12 cellular contexts compared by ENCODE assay signal in the genomic region with DNA sequence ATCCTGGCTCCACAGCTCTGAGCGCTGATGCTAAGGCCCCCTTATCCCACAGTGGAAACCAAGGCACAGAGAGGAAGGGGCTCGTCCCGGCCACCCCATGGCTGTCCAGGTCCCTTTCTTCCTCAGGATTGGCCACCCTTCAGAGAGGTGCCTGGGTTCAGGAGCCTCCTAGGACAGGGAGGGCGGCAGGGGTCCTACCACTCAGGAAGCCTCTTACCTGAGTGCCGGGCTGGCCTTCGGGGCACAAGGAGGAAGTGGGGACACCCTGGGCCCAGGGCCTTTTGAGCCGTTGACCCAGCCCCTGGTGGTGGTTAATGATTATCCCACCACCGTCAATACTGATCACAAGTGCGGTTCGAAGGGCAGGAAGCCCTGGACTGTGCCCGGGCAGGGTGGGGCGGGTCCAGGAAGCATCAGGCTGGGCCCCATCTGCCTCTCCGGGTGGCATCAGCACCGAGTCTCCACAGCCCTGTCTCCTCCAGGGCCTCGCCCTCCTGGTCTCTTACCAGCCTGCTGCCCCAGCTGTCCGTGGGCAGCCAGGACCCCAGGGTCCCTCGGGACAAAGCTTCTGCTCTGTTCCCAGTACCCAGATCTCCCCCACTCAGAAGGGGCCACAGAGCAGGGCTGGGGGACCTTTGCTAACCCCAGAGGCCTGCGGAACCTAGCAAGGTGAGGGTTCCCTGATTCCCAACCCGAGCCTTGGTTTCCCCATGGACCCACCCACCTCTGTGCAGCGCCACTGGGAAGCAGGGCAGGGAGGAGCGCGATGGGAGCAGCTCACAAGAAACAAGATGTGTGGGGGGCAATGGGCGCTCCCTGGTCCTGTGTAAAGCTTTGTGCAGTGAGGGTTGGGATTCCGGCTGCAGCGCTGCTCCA. TPM values are rescaled to one million over a fixed set of nuclear protein-coding genes. Genes with fewer than 3 reads are reported as not detected.
A peak's percentile ranks its signal among the peaks of the same experiment; 100 is the strongest.
DNase-seq lines count a peak whose midpoint lies in the region; ATAC-seq, FAIRE-seq and TF ChIP-seq lines count a peak whose summit lies in the region.
"Had no signal": no experiment of that assay in that cellular context is flagged by ENCODE, and none has a peak within 500 bp of the region (broad histone marks: within the 10 kb centered on the region; RNA-seq: fewer than 3 reads in every experiment).

No MANE protein-coding gene starts in this region.

- H3K4me1 ChIP-seq in skeletal muscle tissue (ENCODE audit: control insufficient read depth in 3 of 3, insufficient read depth in 3 of 3, low read length in 3 of 3) = peaks cover 5 to 15% (median 9%) of the 10 kb centered on the region in 3 donors
- H3K4me1 ChIP-seq: breast epithelium had no signal

- peak overlapping the region in 2 of 3 donors; percentile 38 to 40 for H3K9ac ChIP-seq in skeletal muscle tissue (ENCODE audit: low read depth in 1 of 3, low read length in 3 of 3)

- intact Hi-C loops in left colon (cut with DNase I, micrococcal nuclease) = loop anchor here (2.0 to 5.0 kb wide), 2 partner anchors 46 to 47 kb away; no protein-coding TSS in a partner anchor

- peaks cover 19 to 24% (median 22%) of the 10 kb centered on the region in 3 donors for H3K36me3 ChIP-seq in skeletal muscle tissue (ENCODE audit: control insufficient read depth in 3 of 3, insufficient read depth in 3 of 3, low read length in 3 of 3)
- H3K36me3 ChIP-seq: breast epithelium had no signal

- H3K27me3 ChIP-seq in skeletal muscle tissue (ENCODE audit: control insufficient read depth in 3 of 3, insufficient read depth in 3 of 3, low read length in 3 of 3) = no peaks in the 10 kb centered on the region
- H3K27me3 ChIP-seq: breast epithelium had no signal

- no peaks in the 10 kb centered on the region for H3K9me3 ChIP-seq in skeletal muscle tissue (ENCODE audit: control insufficient read depth in 3 of 3, low read length in 3 of 3)
- H3K9me3 ChIP-seq: breast epithelium had no signal

- no peak for TF ChIP-seq CTCF in RWPE1 (conservative IDR thresholded peaks at IDR 0.05; ENCODE audit: low read depth)
- no peak for TF ChIP-seq CTCF in coronary artery (IDR thresholded peaks at IDR 0.05)

- peak; percentile 74 for FAIRE-seq in GM12892 (lab: Jason Lieb, UNC)
- FAIRE-seq: frontal cortex had no signal

- ATAC-seq in left colon = peak; percentile 56

- H3K4me3 ChIP-seq in skeletal muscle tissue (ENCODE audit: low read length in 3 of 3) (no peak overlapping the region), coronary artery (no peak overlapping the region)
- H3K4me3 ChIP-seq: breast epithelium had no signal

- TF ChIP-seq POLR2A in GM12892 (IDR thresholded peaks at IDR 0.05; ENCODE audit: low read depth, low read length) = no peak

- POLR2A ChIA-PET in RWPE1 (lab: Yijun Ruan, JAX; ENCODE audit: low non-redundant PET) = no interaction called here

- DNase-seq in GM12892 (ENCODE audit: insufficient read length) = no peak
- DNase-seq in RWPE1 (ENCODE audit: low spot score) = no peak
- peak; percentile 91 to 94 for DNase-seq in left colon
- DNase-seq in coronary artery (ENCODE audit: low spot score) = no peak
- no peak for DNase-seq in AG20443 (ENCODE audit: low spot score)
- no peak for DNase-seq in amygdala (lab: John Stamatoyannopoulos, UW)
- DNase-seq in HCEC 1CT = no peak

- CTCF ChIA-PET in RWPE1 (lab: Yijun Ruan, JAX) = interaction anchor here (0.6 to 7.9 kb wide), 14 partner anchors 11 to 584 kb away, joined by 3 to 62 read pairs (median 3); partner anchors contain the start of gene ARL2

- H3K27ac ChIP-seq in RWPE1 (peak overlapping the region; percentile 39), skeletal muscle tissue (ENCODE audit: low read depth, low read length) (no peak overlapping the region), coronary artery (no peak overlapping the region)
- H3K27ac ChIP-seq: breast epithelium had no signal

RNA-seq across cellular contexts. Expression of gene EHD1, which starts 15.0 kb away (rescaled TPM):
- 76.6 TPM for polyA plus RNA-seq in GM12892 (2012; ENCODE audit: missing spikeins)
- total RNA-seq in left colon (10 to 100 TPM; 76.1 to 91.5 TPM), skeletal muscle tissue (28.2 TPM)

RNA-seq across cellular contexts. Expression of gene ATG2A, which starts 23.6 kb away (rescaled TPM):
- 3.2 TPM for polyA plus RNA-seq in GM12892 (2012; ENCODE audit: missing spikeins)
- total RNA-seq in left colon (10 to 100 TPM; 25.3 to 43.4 TPM), skeletal muscle tissue (3.1 TPM)

RNA-seq across cellular contexts. Expression of gene PPP2R5B, which starts 31.1 kb away (rescaled TPM):
- 8.6 TPM for polyA plus RNA-seq in GM12892 (2012; ENCODE audit: missing spikeins)
- total RNA-seq in left colon = 10 to 100 TPM; 25.1 to 39.6 TPM
- 6.3 TPM for total RNA-seq in skeletal muscle tissue

RNA-seq across cellular contexts. Expression of gene GPHA2, which starts 42.3 kb away (rescaled TPM):
- not detected for polyA plus RNA-seq in GM12892 (2012; ENCODE audit: missing spikeins)
- total RNA-seq in left colon (not detected), skeletal muscle tissue (not detected)
- total RNA-seq: breast epithelium; frontal cortex; kidney epithelial cell; natural killer cell treated with Interleukin-12 subunit alpha and Interleukin-12 subunit beta and Interleukin-15 and Interleukin-18, amount 100 ng/mL, for 72 hours had no signal

RNA-seq across cellular contexts. Expression of gene CDC42BPG, which starts 49.0 kb away (rescaled TPM):
- polyA plus RNA-seq in GM12892 (2012; ENCODE audit: missing spikeins) = 0.15 TPM
- total RNA-seq in left colon (10 to 100 TPM; 44.5 to 45.5 TPM), skeletal muscle tissue (under 0.01 TPM)

Comparison
In these comparisons a context has a peak if more than half of its experiments do, and no peak if none do; other contexts are left out.
1. DNase-seq: peak in left colon (2 of 2); none in GM12892 (single experiment), RWPE1 (single experiment), coronary artery (single experiment), AG20443 (single experiment), amygdala (0 of 56) and HCEC 1CT (single experiment).